Comparison of ENCODE assay signal across 8 cellular contexts in the genomic region with DNA sequence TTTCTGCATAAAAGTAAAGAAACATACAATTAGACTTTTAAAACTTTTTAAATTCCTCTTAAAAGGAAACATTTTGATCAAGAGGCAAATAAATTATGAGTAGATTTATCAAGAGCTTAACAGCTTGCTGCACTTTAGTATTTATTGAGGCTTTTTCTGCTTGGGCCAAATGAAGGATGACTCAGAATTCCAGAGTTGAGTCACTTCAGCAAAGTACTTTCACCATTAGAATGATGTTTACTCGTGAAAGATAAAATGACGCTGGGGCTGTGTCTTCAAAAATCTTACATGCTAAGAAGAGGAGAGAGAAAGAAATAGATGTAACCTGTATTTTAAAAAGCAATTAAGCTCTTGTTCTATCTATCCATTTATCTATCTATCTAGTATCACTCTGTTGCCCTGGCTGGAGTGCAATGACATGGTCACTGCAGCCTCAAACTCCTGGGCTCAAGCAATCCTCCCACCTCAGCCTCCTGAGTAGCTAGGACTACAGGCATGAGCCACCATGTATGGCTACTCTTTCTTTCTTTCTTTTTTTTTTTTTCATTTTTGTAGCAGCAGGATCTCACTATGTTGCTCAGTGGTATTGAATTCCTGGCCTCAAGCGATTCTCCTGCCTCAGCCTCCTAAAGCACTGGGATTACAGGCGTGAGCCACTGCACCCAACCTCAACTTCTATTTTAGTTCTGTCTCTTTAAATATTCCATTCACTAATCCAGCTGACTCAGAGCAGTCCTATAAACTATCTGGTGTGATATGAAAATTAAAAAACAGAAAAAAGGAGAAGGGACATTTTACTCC.
DNase-seq lines count a peak whose midpoint lies in the region; ATAC-seq and TF ChIP-seq lines count a peak whose summit lies in the region.

No MANE protein-coding gene starts in this region.

- no peak overlapping the region for H3K4me3 ChIP-seq in adrenal gland
- H3K4me3 ChIP-seq in lower lobe of right lung: no peak overlapping the region
- no peak overlapping the region for H3K4me3 ChIP-seq in H7 (ENCODE audit: insufficient read depth, low read depth, low read length)

- TF ChIP-seq POLR2A in adrenal gland (IDR thresholded peaks at IDR 0.05): no peak
- TF ChIP-seq POLR2A in GM18505 (IDR thresholded peaks at IDR 0.05; ENCODE audit: borderline replicate concordance, extremely low read depth, insufficient read depth, insufficient read length): no peak

- intact Hi-C loops in adrenal gland (cut with DNase I) (loop anchor here in 1 of 2 donors (10.0 kb wide), 1 partner anchor 343 kb away; no protein-coding TSS in a partner anchor), lower lobe of right lung (cut with DNase I) (no loop called here)

- H3K9me3 ChIP-seq in adrenal gland (replicated peaks in 1 of 3): no peaks in the 10 kb centered on the region
- no peaks in the 10 kb centered on the region for H3K9me3 ChIP-seq in lower lobe of right lung

- peaks cover 0 to 17% of the 10 kb centered on the region in 2 donors for H3K4me1 ChIP-seq in adrenal gland (replicated peaks in 1 of 2)
- peaks cover 16% of the 10 kb centered on the region for H3K4me1 ChIP-seq in lower lobe of right lung

- H3K27ac ChIP-seq in adrenal gland (peak overlapping the region in 4 of 5 donors; percentile 58 to 77 (median 74)), lower lobe of right lung (peak overlapping the region; percentile 44)

- no peak for TF ChIP-seq CTCF in adrenal gland (IDR thresholded peaks at IDR 0.05)
- no peak for TF ChIP-seq CTCF in lower lobe of right lung (IDR thresholded peaks at IDR 0.05)

- ATAC-seq in HG02610 (IDR thresholded peaks at IDR 0.05; ENCODE audit: unreplicated experiment) (peak; percentile 88), lower lobe of right lung (peak in 1 of 2 donors; percentile 29), GM18505 (IDR thresholded peaks at IDR 0.05; ENCODE audit: unreplicated experiment) (no peak)

- DNase-seq in Daoy (ENCODE audit: low read depth): peak; percentile 70
- DNase-seq in adrenal gland: peak in 3 of 7 donors; percentile 33 to 41 (median 36)
- no peak for DNase-seq in lower lobe of right lung
- DNase-seq in Ammon's horn (ENCODE audit: low spot score): no peak
- no peak for DNase-seq in activated CD8-positive, alpha-beta memory T cell treated with anti-CD3 and anti-CD28 coated beads for 24 hours
- no peak for DNase-seq in H7

- H3K36me3 ChIP-seq in adrenal gland (replicated peaks in 1 of 2): no peaks in the 10 kb centered on the region
- no peaks in the 10 kb centered on the region for H3K36me3 ChIP-seq in lower lobe of right lung
- H3K36me3 ChIP-seq in H7 (replicated peaks; ENCODE audit: control insufficient read depth, insufficient read depth, low read length): no peaks in the 10 kb centered on the region

- H3K27me3 ChIP-seq in adrenal gland: no peaks in the 10 kb centered on the region
- no peaks in the 10 kb centered on the region for H3K27me3 ChIP-seq in lower lobe of right lung (ENCODE audit: low read depth)
- no peaks in the 10 kb centered on the region for H3K27me3 ChIP-seq in H7 (ENCODE audit: control insufficient read depth, insufficient read depth, low read length)

- 53 to 59% (median 55%) methylated on average over 4 of the region's 4 CpGs for WGBS in adrenal gland, 4 donors
